ENCODE assay signal across 1 cellular context in the genomic region with DNA sequence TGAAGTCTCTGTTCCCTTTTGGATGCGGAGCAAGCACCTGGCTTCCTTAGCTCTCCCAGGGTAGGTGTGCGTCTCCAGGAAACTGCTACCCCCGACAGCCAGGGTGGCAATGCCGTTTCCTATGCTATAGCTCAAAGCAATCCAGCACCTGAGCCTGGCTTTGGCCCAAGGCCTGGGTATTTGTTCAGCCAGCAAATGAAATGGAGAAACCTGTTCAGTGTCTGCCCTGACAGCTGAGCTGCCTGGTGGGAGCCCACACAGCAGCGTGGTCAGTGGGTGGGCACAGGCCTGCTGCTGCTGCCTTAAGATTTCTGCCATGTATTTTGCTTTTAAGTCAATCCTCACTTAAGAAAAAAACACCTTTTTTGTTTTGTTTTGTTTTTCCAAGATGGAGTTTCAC.
TF ChIP-seq lines count a peak whose summit lies in the region.

No MANE protein-coding gene starts in this region.

TF ChIP-seq in SK-N-SH treated with all-trans-retinoic acid at 6 μM for 48 hours, 23 proteins besides CTCF, POLR2A, EP300 and RAD21 (continued from another document):
- TF ChIP-seq SNAI2 (CRISPR knock-in tag; IDR thresholded peaks at IDR 0.05) (no peak), ZNF70 (CRISPR knock-in tag; IDR thresholded peaks at IDR 0.05) (no peak), ZNF565 (CRISPR knock-in tag; conservative IDR thresholded peaks at IDR 0.05; ENCODE audit: low read depth) (no peak), BACH2 (CRISPR knock-in tag; IDR thresholded peaks at IDR 0.05; ENCODE audit: borderline replicate concordance) (no peak), CSDC2 (CRISPR knock-in tag; IDR thresholded peaks at IDR 0.05) (no peak)
